Comparison of ENCODE assay signal across 8 cellular contexts in the genomic region with DNA sequence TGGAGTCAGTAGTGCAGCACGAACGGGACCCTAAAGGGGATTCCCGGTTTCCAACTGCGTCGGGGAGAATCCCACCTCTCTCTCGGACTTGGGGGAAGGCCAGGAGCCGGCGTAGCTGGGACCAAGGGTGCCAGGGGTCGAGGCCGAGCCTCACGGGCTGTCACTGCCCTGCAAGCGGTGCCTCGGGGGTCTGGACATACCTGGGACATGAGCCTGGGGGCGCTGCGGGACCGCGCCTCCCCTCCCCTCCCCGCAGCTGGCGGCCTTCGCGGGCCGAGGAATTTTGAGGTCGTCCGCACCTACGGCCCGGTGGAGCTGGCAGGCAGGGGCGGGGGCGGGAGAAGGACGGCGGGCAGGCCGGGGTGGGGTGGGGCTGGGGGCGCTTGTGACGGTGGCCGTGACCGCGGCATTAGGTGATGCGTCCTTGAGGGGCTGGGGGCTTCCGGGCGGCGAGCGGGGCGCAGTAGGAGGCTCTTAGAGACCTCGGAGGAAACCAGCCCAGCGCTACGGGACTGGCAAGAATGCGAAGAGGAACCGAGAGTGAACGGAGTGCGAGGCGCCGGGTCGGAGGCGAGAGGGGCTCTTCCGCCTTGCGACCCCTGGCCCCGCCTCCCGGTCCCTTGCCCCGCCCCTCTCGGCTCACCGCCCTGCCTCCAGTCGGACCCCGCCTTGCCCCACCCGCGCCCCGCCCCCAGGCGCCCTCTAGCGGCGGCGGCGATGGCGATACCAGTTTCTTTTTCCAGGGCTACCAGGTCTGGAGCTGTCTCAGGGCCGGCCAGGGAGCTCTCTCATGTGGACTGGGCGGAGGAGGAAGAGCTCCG. TPM values are rescaled to one million over a fixed set of nuclear protein-coding genes. Genes with fewer than 3 reads are reported as not detected.
A peak's percentile ranks its signal among the peaks of the same experiment; 100 is the strongest.
DNase-seq lines count a peak whose midpoint lies in the region; ATAC-seq and TF ChIP-seq lines count a peak whose summit lies in the region.

No MANE protein-coding gene starts in this region.

- H3K27ac ChIP-seq in HUES6 (ENCODE audit: low read depth, low read length): no peak overlapping the region

- no peaks in the 10 kb centered on the region for H3K4me1 Mint-ChIP-seq in endothelial cell (ENCODE audit: unreplicated experiment)

- H3K9me3 ChIP-seq in HUES6 (ENCODE audit: control insufficient read depth, insufficient read depth, low read depth, low read length): no peaks in the 10 kb centered on the region
- H3K9me3 ChIP-seq in mononuclear cell (ENCODE audit: low read depth, low read length): no peaks in the 10 kb centered on the region

- peak overlapping the region; percentile 67 for H3K9ac ChIP-seq in HUES6 (ENCODE audit: low read length)

- peaks cover 5% of the 10 kb centered on the region; the same call in 1 of the 2 replicates for H3K27me3 ChIP-seq in HUES6 (ENCODE audit: control insufficient read depth, insufficient read depth, low read length)
- H3K27me3 ChIP-seq in mononuclear cell (ENCODE audit: insufficient read depth, low read length): peaks cover 4% of the 10 kb centered on the region

- H3K4me1 ChIP-seq in HUES6 (ENCODE audit: control insufficient read depth, insufficient read depth, low read length) (peaks cover 9% of the 10 kb centered on the region), mononuclear cell (ENCODE audit: insufficient read depth, low read length) (peaks cover 15% of the 10 kb centered on the region)

- H3K4me3 Mint-ChIP-seq in endothelial cell (ENCODE audit: unreplicated experiment): peak overlapping the region; percentile 89

- peak; percentile 96 for ATAC-seq in GM21447 (IDR thresholded peaks at IDR 0.05; ENCODE audit: unreplicated experiment)

- peak overlapping the region; percentile 85 for H3K4me3 ChIP-seq in HUES6 (ENCODE audit: low read depth, low read length)
- peak overlapping the region; percentile 53 for H3K4me3 ChIP-seq in mononuclear cell (ENCODE audit: low read length)

- no peaks in the 10 kb centered on the region for H3K9me3 Mint-ChIP-seq in endothelial cell (ENCODE audit: unreplicated experiment)

- H3K36me3 Mint-ChIP-seq in endothelial cell (ENCODE audit: low read depth, unreplicated experiment): no peaks in the 10 kb centered on the region

- DNase-seq in DMS 273 treated with DMSO at 0.1 percent for 48 hours (lab: John Stamatoyannopoulos, UW) (peak; percentile 74), NOMO-1 treated with dmso at 0.1 percent for 144 hours (lab: John Stamatoyannopoulos, UW; ENCODE audit: unreplicated experiment) (peak; percentile 96), endothelial cell (ENCODE audit: low spot score) (peak; percentile 100)
- DNase-seq in activated CD8-positive, alpha-beta memory T cell treated with anti-CD3 and anti-CD28 coated beads, Interleukin-2, amount 50 U/mL, for 24 hours (ENCODE audit: extremely low read depth): peak; percentile 88
- DNase-seq in stimulated activated CD8-positive, alpha-beta memory T cell treated with anti-CD3 and anti-CD28 coated beads, Interleukin-2, amount 100 ng/mL, for 1 hour (ENCODE audit: low read depth in 2 of 2): peak; percentile 94 to 95

- H3K36me3 ChIP-seq in HUES6 (ENCODE audit: control insufficient read depth, insufficient read depth, low read length): no peaks in the 10 kb centered on the region

- no peak overlapping the region for H3K27ac Mint-ChIP-seq in endothelial cell (ENCODE audit: unreplicated experiment)

- peaks cover 2% of the 10 kb centered on the region for H3K27me3 Mint-ChIP-seq in endothelial cell (ENCODE audit: unreplicated experiment)

- peak; percentile 96 for TF ChIP-seq CTCF in endothelial cell (IDR thresholded peaks at IDR 0.05; ENCODE audit: unreplicated experiment)

RNA-seq across cellular contexts. Expression of a gene that starts 48.3 kb away (rescaled TPM):
- not detected for total RNA-seq in endothelial cell (ENCODE audit: unreplicated experiment)
- total RNA-seq in mononuclear cell: not detected

RNA-seq across cellular contexts. Expression of a gene that starts 54.9 kb away (rescaled TPM):
- total RNA-seq in endothelial cell (ENCODE audit: unreplicated experiment) (54.9 TPM), mononuclear cell (59.9 TPM)
